Comparison of ENCODE assay signal across 8 cellular contexts in the genomic region with DNA sequence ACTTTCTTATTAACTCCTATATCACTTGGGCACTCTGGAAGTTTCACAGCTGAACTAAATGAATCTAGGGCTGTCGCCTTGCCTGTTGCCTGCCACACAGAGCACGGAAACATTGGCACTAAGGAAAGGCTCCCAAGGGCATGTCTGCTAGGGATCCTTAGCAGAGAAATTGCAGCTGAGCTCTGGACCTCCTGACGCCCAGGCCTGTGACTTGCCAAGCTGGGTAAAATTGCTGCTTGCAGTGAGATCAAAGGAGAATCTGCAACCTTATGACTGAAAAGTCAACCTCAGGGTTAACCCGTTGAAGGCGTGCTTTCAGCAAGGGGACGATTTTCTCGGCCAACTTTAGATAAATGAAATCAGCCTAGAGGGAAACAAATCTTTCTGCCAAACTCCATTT.
DNase-seq lines count a peak whose midpoint lies in the region; TF ChIP-seq lines count a peak whose summit lies in the region.
"Had no signal": no experiment of that assay in that cellular context is flagged by ENCODE, and none has a peak within 500 bp of the region (broad histone marks: within the 10 kb centered on the region; RNA-seq: fewer than 3 reads in every experiment).

No MANE protein-coding gene starts in this region.

- TF ChIP-seq POLR2A in esophagus muscularis mucosa (IDR thresholded peaks at IDR 0.05; ENCODE audit: low read depth) (no peak), spleen (IDR thresholded peaks at IDR 0.05) (no peak)

- no peaks in the 10 kb centered on the region for H3K36me3 Mint-ChIP-seq in T-helper 2 cell treated with Interferon-gamma antibody and Interleukin-4, amounts not matched to agents 5 μg/mL and 100 μg/mL, for 36 hours (ENCODE audit: low read depth)

- 14% methylated on average over 7 of the region's 7 CpGs for WGBS in esophagus muscularis mucosa
- 51 to 71% (median 65%) methylated on average over 7 of the region's 7 CpGs for WGBS in spleen, 5 donors

- H3K27ac Mint-ChIP-seq in T-helper 2 cell treated with Interferon-gamma antibody and Interleukin-4, amounts not matched to agents 5 μg/mL and 100 μg/mL, for 36 hours, result peak overlapping the region; percentile 33

- H3K27me3 ChIP-seq in esophagus muscularis mucosa (no peaks in the 10 kb centered on the region), MG63 (no peaks in the 10 kb centered on the region), spleen (replicated peaks in 1 of 7) (no peaks in the 10 kb centered on the region)

- H3K36me3 ChIP-seq in esophagus muscularis mucosa (no peaks in the 10 kb centered on the region), MG63 (no peaks in the 10 kb centered on the region), spleen (no peaks in the 10 kb centered on the region)

- H3K27ac ChIP-seq in esophagus muscularis mucosa (replicated peaks in 1 of 4), result peak overlapping the region; percentile 7 to 23 (median 16)
- H3K27ac ChIP-seq in spleen, result peak overlapping the region in 4 of 8 donors; percentile 18 to 50 (median 30)
- H3K27ac ChIP-seq: HL-60 had no signal

- H3K4me1 Mint-ChIP-seq in T-helper 2 cell treated with Interferon-gamma antibody and Interleukin-4, amounts not matched to agents 5 μg/mL and 100 μg/mL, for 36 hours (ENCODE audit: low read depth), result peaks cover 15% of the 10 kb centered on the region

- H3K27me3 Mint-ChIP-seq in T-helper 2 cell treated with Interferon-gamma antibody and Interleukin-4, amounts not matched to agents 5 μg/mL and 100 μg/mL, for 36 hours (ENCODE audit: low read depth), result no peaks in the 10 kb centered on the region

- no peaks in the 10 kb centered on the region for H3K9me3 ChIP-seq in esophagus muscularis mucosa
- no peaks in the 10 kb centered on the region for H3K9me3 ChIP-seq in MG63
- H3K9me3 ChIP-seq in spleen, result peaks cover 0 to 17% (median 4%) of the 10 kb centered on the region in 8 donors

- intact Hi-C loops in esophagus muscularis mucosa (cut with DNase I) (no loop called here), spleen (cut with DNase I; ENCODE audit: low total_unique reads) (no loop called here)

- no peak for TF ChIP-seq CTCF in esophagus muscularis mucosa (IDR thresholded peaks at IDR 0.05)
- no peak for TF ChIP-seq CTCF in spleen (IDR thresholded peaks at IDR 0.05 in 8 of 11, conservative IDR thresholded peaks at IDR 0.05 in 3 of 11)

- H3K4me3 Mint-ChIP-seq in T-helper 2 cell treated with Interferon-gamma antibody and Interleukin-4, amounts not matched to agents 5 μg/mL and 100 μg/mL, for 36 hours, result peak overlapping the region; percentile 33

- H3K4me1 ChIP-seq in esophagus muscularis mucosa (peaks cover 9 to 19% (median 18%) of the 10 kb centered on the region in 4 donors), spleen (peaks cover 0 to 26% (median 4%) of the 10 kb centered on the region in 6 donors)

- peak; percentile 32 for DNase-seq in T-helper 2 cell treated with Interferon-gamma antibody and Interleukin-4, amounts not matched to agents 5 μg/mL and 100 μg/mL, for 36 hours (ENCODE audit: low spot score)
- DNase-seq in activated T-cell treated with anti-CD3 and anti-CD28 coated beads for 24 hours (ENCODE audit: low read depth) (peak; percentile 28), esophagus muscularis mucosa (ENCODE audit: extremely low spot score) (no peak), DMS114 treated with DMSO at 0.1 percent for 48 hours (lab: John Stamatoyannopoulos, UW; ENCODE audit: unreplicated experiment) (no peak), MG63 (no peak), spleen (no peak)
- DNase-seq in stimulated activated CD8-positive, alpha-beta memory T cell treated with anti-CD3 and anti-CD28 coated beads, Interleukin-4, amount 100 ng/mL, for 24 hours (ENCODE audit: low read depth), result peak; percentile 4

- H3K4me3 ChIP-seq in esophagus muscularis mucosa (no peak overlapping the region), MG63 (no peak overlapping the region), spleen (no peak overlapping the region)

- TF ChIP-seq EP300 in esophagus muscularis mucosa (IDR thresholded peaks at IDR 0.05), result no peak

- peaks cover 18% of the 10 kb centered on the region for H3K9me3 Mint-ChIP-seq in T-helper 2 cell treated with Interferon-gamma antibody and Interleukin-4, amounts not matched to agents 5 μg/mL and 100 μg/mL, for 36 hours

Comparison
In these comparisons a context has a peak if more than half of its experiments do, and no peak if none do; other contexts are left out.
1. DNase-seq: peak in T-helper 2 cell treated with Interferon-gamma antibody and Interleukin-4, amounts not matched to agents 5 μg/mL and 100 μg/mL, for 36 hours (single experiment), activated T-cell treated with anti-CD3 and anti-CD28 coated beads for 24 hours (single experiment) and stimulated activated CD8-positive, alpha-beta memory T cell treated with anti-CD3 and anti-CD28 coated beads, Interleukin-4, amount 100 ng/mL, for 24 hours (single experiment); none in esophagus muscularis mucosa (single experiment), DMS114 treated with DMSO at 0.1 percent for 48 hours (single experiment), MG63 (single experiment) and spleen (single experiment).